8 cellular contexts compared by ENCODE assay signal in genomic region chr16:15644962-15645465, GRCh38. TPM values are rescaled to one million over a fixed set of nuclear protein-coding genes. Genes with fewer than 3 reads are reported as not detected.
A peak's percentile ranks its signal among the peaks of the same experiment; 100 is the strongest.
DNase-seq lines count a peak whose midpoint lies in the region; ATAC-seq and TF ChIP-seq lines count a peak whose summit lies in the region.
"Not testable (repeated sequence)": the region's sequence is repeated elsewhere in the genome, so short reads cannot be mapped to it uniquely, and the experiment has no call there.

No MANE protein-coding gene starts in this region.

- CTCF ChIA-PET in CD4-positive, alpha-beta T cell (lab: Charles Lee) = interaction anchor here (0.7 to 2.2 kb wide), 3 partner anchors 37 to 217 kb away, joined by 3 to 7 read pairs (median 3); no protein-coding TSS in a partner anchor
- CTCF ChIA-PET in HEK293 (lab: Yijun Ruan, JAX) = interaction anchor here (0.6 to 0.7 kb wide), 2 partner anchors 34 to 125 kb away, joined by 3 read pairs; no protein-coding TSS in a partner anchor
- CTCF ChIA-PET in activated naive CD4-positive, alpha-beta T cell treated with anti-CD3 and anti-CD28 coated beads, Interleukin-2, amount 10 ng/mL, durations not matched to agents 7 days and 5 days (lab: Charles Lee) = not testable (repeated sequence)

- peak in 2 of 10 experiments; percentile 24 to 30 for DNase-seq in CD4-positive, alpha-beta T cell
- peak; percentile 60 for DNase-seq in NCI-H2196 (lab: John Stamatoyannopoulos, UW; ENCODE audit: unreplicated experiment)
- peak; percentile 91 to 93 for DNase-seq in SJSA1 (ENCODE audit: low read depth in 1 of 2, low spot score in 2 of 2)
- DNase-seq in activated naive CD4-positive, alpha-beta T cell treated with anti-CD3 and anti-CD28 coated beads, Interleukin-2, amount 10 ng/mL, durations not matched to agents 7 days and 5 days = not testable (repeated sequence)
- DNase-seq in epithelial cell of prostate (ENCODE audit: low read depth, low spot score) = peak; percentile 97
- peak; percentile 85 for DNase-seq in mesenchymal stem cell
- DNase-seq in stomach = peak; percentile 54

- not testable (repeated sequence) for H3K14ac ChIP-seq in mesenchymal stem cell (ENCODE audit: low read length in 2 of 2)

- H3K27me3 Mint-ChIP-seq in CD4-positive, alpha-beta T cell = not testable (repeated sequence)
- peaks cover 10% of the 10 kb centered on the region for H3K27me3 Mint-ChIP-seq in activated naive CD4-positive, alpha-beta T cell treated with anti-CD3 and anti-CD28 coated beads, Interleukin-2, amount 10 ng/mL, durations not matched to agents 7 days and 5 days

- not testable (repeated sequence) for H3K4me3 Mint-ChIP-seq in CD4-positive, alpha-beta T cell; activated naive CD4-positive, alpha-beta T cell treated with anti-CD3 and anti-CD28 coated beads, Interleukin-2, amount 10 ng/mL, durations not matched to agents 7 days and 5 days

- H3K4me3 ChIP-seq in HEK293 (ENCODE audit: low read depth, low read length); SJSA1; mesenchymal stem cell (ENCODE audit: insufficient read depth in 1 of 2, low read depth in 1 of 2, low read length in 2 of 2); stomach: not testable (repeated sequence)

- 77% methylated on average over 9 of the region's 10 CpGs for WGBS in mesenchymal stem cell
- WGBS in stomach, 5 donors = 55 to 65% (median 64%) methylated on average over 10 of the region's 10 CpGs

- not testable (repeated sequence) for H2BK12ac ChIP-seq in mesenchymal stem cell (ENCODE audit: low read length in 2 of 2)

- not testable (repeated sequence) for H3K23ac ChIP-seq in mesenchymal stem cell (ENCODE audit: low read length in 2 of 2)

- H3K4me1 Mint-ChIP-seq in CD4-positive, alpha-beta T cell (ENCODE audit: low read depth) = peaks cover 41% of the 10 kb centered on the region
- H3K4me1 Mint-ChIP-seq in activated naive CD4-positive, alpha-beta T cell treated with anti-CD3 and anti-CD28 coated beads, Interleukin-2, amount 10 ng/mL, durations not matched to agents 7 days and 5 days = peaks cover 50% of the 10 kb centered on the region

- H3K4me1 ChIP-seq in HEK293 (ENCODE audit: control insufficient read depth, insufficient read depth, low read length) (peaks cover 15% of the 10 kb centered on the region), SJSA1 (replicated peaks) (peaks cover 65% of the 10 kb centered on the region), stomach (peaks cover 23 to 49% (median 38%) of the 10 kb centered on the region in 4 donors)
- H3K4me1 ChIP-seq in mesenchymal stem cell (ENCODE audit: control insufficient read depth, insufficient read depth, low read depth, low read length) = not testable (repeated sequence)

- not testable (repeated sequence) for TF ChIP-seq POLR2A in stomach (IDR thresholded peaks at IDR 0.05)

- not testable (repeated sequence) for ATAC-seq in CD4-positive, alpha-beta T cell (ENCODE audit: poor library complexity)

- H2BK5ac ChIP-seq in mesenchymal stem cell (ENCODE audit: low read depth, low read length, poor library complexity, severe bottlenecking) = not testable (repeated sequence)

- intact Hi-C loops in CD4-positive, alpha-beta T cell (cut with DNase I, micrococcal nuclease) = loop anchor here in 1 of 2 experiments (5.0 to 10.0 kb wide), 4 partner anchors 53 to 1010 kb away; partner anchors contain the start of genes BFAR, CEP20 and PARN
- intact Hi-C loops in stomach (cut with DNase I; ENCODE audit: low total_unique reads) = not testable (repeated sequence)

- peaks cover 26% of the 10 kb centered on the region for H3K36me3 Mint-ChIP-seq in CD4-positive, alpha-beta T cell (ENCODE audit: low read depth)
- peaks cover 12% of the 10 kb centered on the region for H3K36me3 Mint-ChIP-seq in activated naive CD4-positive, alpha-beta T cell treated with anti-CD3 and anti-CD28 coated beads, Interleukin-2, amount 10 ng/mL, durations not matched to agents 7 days and 5 days

- not testable (repeated sequence) for H2AK5ac ChIP-seq in mesenchymal stem cell (ENCODE audit: low read length, severe bottlenecking)

- H2BK15ac ChIP-seq in mesenchymal stem cell (ENCODE audit: low read depth, poor library complexity, severe bottlenecking) = not testable (repeated sequence)

- not testable (repeated sequence) for TF ChIP-seq EP300 in stomach (IDR thresholded peaks at IDR 0.05)

- H3K9me3 ChIP-seq in CD4-positive, alpha-beta T cell (ENCODE audit: control insufficient read depth, low read length); HEK293 (ENCODE audit: control insufficient read depth, insufficient read depth, low read depth, low read length); SJSA1 (replicated peaks); mesenchymal stem cell (ENCODE audit: control insufficient read depth, low read length); stomach: not testable (repeated sequence)

- H3K27ac Mint-ChIP-seq in CD4-positive, alpha-beta T cell = peak overlapping the region; percentile 98
- H3K27ac Mint-ChIP-seq in activated naive CD4-positive, alpha-beta T cell treated with anti-CD3 and anti-CD28 coated beads, Interleukin-2, amount 10 ng/mL, durations not matched to agents 7 days and 5 days = peak overlapping the region; percentile 73

- POLR2A ChIA-PET in CD4-positive, alpha-beta T cell (lab: Charles Lee); HEK293 (lab: Yijun Ruan, JAX): not testable (repeated sequence)

- not testable (repeated sequence) for H2BK120ac ChIP-seq in mesenchymal stem cell (ENCODE audit: low read depth, low read length)

- not testable (repeated sequence) for H3K79me1 ChIP-seq in mesenchymal stem cell (replicated peaks; ENCODE audit: low read length, poor library complexity, severe bottlenecking)

- not testable (repeated sequence) for H3K27me3 ChIP-seq in CD4-positive, alpha-beta T cell (ENCODE audit: control insufficient read depth, insufficient read depth, low read length); SJSA1 (replicated peaks); mesenchymal stem cell (ENCODE audit: control insufficient read depth in 1 of 2, insufficient read depth in 1 of 2, low read length in 2 of 2); stomach

- TF ChIP-seq CTCF in CD4-positive, alpha-beta T cell (IDR thresholded peaks at IDR 0.05); HEK293 (tag by site-specific recombination; IDR thresholded peaks at IDR 0.05); stomach (IDR thresholded peaks at IDR 0.05): not testable (repeated sequence)

- H3K9me3 Mint-ChIP-seq in CD4-positive, alpha-beta T cell; activated naive CD4-positive, alpha-beta T cell treated with anti-CD3 and anti-CD28 coated beads, Interleukin-2, amount 10 ng/mL, durations not matched to agents 7 days and 5 days: not testable (repeated sequence)

- H3K4ac ChIP-seq in mesenchymal stem cell (ENCODE audit: low read depth in 1 of 2, low read length in 2 of 2) = not testable (repeated sequence)

- H3K4me2 ChIP-seq in mesenchymal stem cell (ENCODE audit: low read length, poor library complexity, severe bottlenecking) = not testable (repeated sequence)

- peak overlapping the region; percentile 100 for H3K9ac ChIP-seq in mesenchymal stem cell (ENCODE audit: low read length)

- not testable (repeated sequence) for H3K18ac ChIP-seq in mesenchymal stem cell (ENCODE audit: low read depth in 1 of 2, low read length in 2 of 2)

- not testable (repeated sequence) for H3K36me3 ChIP-seq in HEK293 (ENCODE audit: control insufficient read depth in 2 of 2, insufficient read depth in 1 of 2, low read length in 2 of 2); SJSA1; mesenchymal stem cell (ENCODE audit: control insufficient read depth in 1 of 2, insufficient read depth in 2 of 2, low read depth in 1 of 2, low read length in 2 of 2); stomach

- H4K8ac ChIP-seq in mesenchymal stem cell (ENCODE audit: low read length) = not testable (repeated sequence)

- H2AFZ ChIP-seq in mesenchymal stem cell (ENCODE audit: low read depth, low read length) = not testable (repeated sequence)

- H4K91ac ChIP-seq in mesenchymal stem cell (ENCODE audit: low read length) = not testable (repeated sequence)

- H3K27ac ChIP-seq in CD4-positive, alpha-beta T cell (ENCODE audit: low read depth, low read length); mesenchymal stem cell (ENCODE audit: low read length, poor library complexity, severe bottlenecking): not testable (repeated sequence)
- H3K27ac ChIP-seq in HEK293 (ENCODE audit: extremely low read depth, low read depth, low read length) (0 out of 2 replicates have a peak overlapping the region, but pooled peaks have one; percentile 98), SJSA1 (peak overlapping the region; percentile 95), epithelial cell of prostate (peak overlapping the region; percentile 99), stomach (peak overlapping the region in 1 of 5 donors; percentile 26)

TF ChIP-seq in HEK293, 187 proteins besides CTCF, POLR2A, EP300 and RAD21 (continues in another document):
- peak; percentile 2 for TF ChIP-seq ZNF529 (tag by site-specific recombination; IDR thresholded peaks at IDR 0.05; ENCODE audit: insufficient replicate concordance)
- TF ChIP-seq ZNF76 (tag by site-specific recombination; IDR thresholded peaks at IDR 0.05; ENCODE audit: borderline replicate concordance, low read depth) = peak; percentile 46; the same call in 1 of the 2 replicates

RNA-seq across cellular contexts. Expression of gene MARF1, which starts 2.1 kb away (rescaled TPM):
- 100 to 1,000 TPM; 156 to 157 TPM for total RNA-seq in CD4-positive, alpha-beta T cell
- 3.6 and 5.8 TPM in 2 replicates for total RNA-seq in SJSA1 (2014; rRNA removed; shearing (Covaris generic))
- 20.0 TPM for polyA plus RNA-seq in mesenchymal stem cell (2013, experiment 1 of 2)
- 16.7 TPM for polyA plus RNA-seq in mesenchymal stem cell (2013, experiment 2 of 2)
- 10 to 100 TPM; 36.9 to 65.3 (median 57.1) TPM for total RNA-seq in stomach
- polyA plus RNA-seq in stomach = 10 to 100 TPM; 15.5 to 24.6 (median 16.1) TPM

RNA-seq across cellular contexts. Expression of gene NDE1, which starts 5.0 kb away (rescaled TPM):
- total RNA-seq in CD4-positive, alpha-beta T cell = 100 to 1,000 TPM in 1 of 2 experiments, 10 to 100 TPM in 1; 96.6 to 106 TPM
- total RNA-seq in SJSA1 (2014; rRNA removed; shearing (Covaris generic)) = 61.8 and 94.0 TPM in 2 replicates
- polyA plus RNA-seq in mesenchymal stem cell (2013, experiment 1 of 2) = 23.1 TPM
- 22.8 TPM for polyA plus RNA-seq in mesenchymal stem cell (2013, experiment 2 of 2)
- total RNA-seq in stomach = 100 to 1,000 TPM in 1 of 5 donors, 10 to 100 TPM in 4; 26.2 to 286 (median 28.6) TPM
- 10 to 100 TPM in 1 of 3 donors, 1 to 10 TPM in 2; 6.7 to 13.9 (median 8.1) TPM for polyA plus RNA-seq in stomach
